ENCODE assay signal across 13 cellular contexts in genomic region chr10:61964949-61965693, GRCh38.
DNase-seq lines count a peak whose midpoint lies in the region; ATAC-seq and TF ChIP-seq lines count a peak whose summit lies in the region.
"Had no signal": no experiment of that assay in that cellular context is flagged by ENCODE, and none has a peak within 500 bp of the region (broad histone marks: within the 10 kb centered on the region; RNA-seq: fewer than 3 reads in every experiment).

No MANE protein-coding gene starts in this region.

- no peak for DNase-seq in activated CD4-positive, CD25-positive, alpha-beta regulatory T cell treated with anti-CD3 and anti-CD28 coated beads, Interleukin-2, amount 50 U/mL, for 72 hours
- DNase-seq in activated naive CD8-positive, alpha-beta T cell treated with anti-CD3 and anti-CD28 coated beads, Interleukin-2, amount 50 U/mL, for 24 hours = no peak
- DNase-seq in osteoblast (ENCODE audit: insufficient read length, low spot score, missing footprints) (no peak), endothelial cell (ENCODE audit: low spot score) (no peak), Ammon's horn (ENCODE audit: low spot score) (no peak), NCI-H526 treated with DMSO at 0.1 percent for 48 hours (lab: John Stamatoyannopoulos, UW) (no peak)
- DNase-seq: DMS53, glutamatergic neuron, left cardiac atrium, NCI-H1092 treated with DMSO at 0.1 percent for 48 hours, spleen had no signal

- H3K4me2 ChIP-seq in osteoblast (ENCODE audit: insufficient read depth, low read length) = peak overlapping the region; percentile 54

- peaks cover 30% of the 10 kb centered on the region for H3K79me2 ChIP-seq in osteoblast (ENCODE audit: insufficient read depth, low read length)

- no peak for TF ChIP-seq CTCF in osteoblast (IDR thresholded peaks at IDR 0.05; ENCODE audit: extremely low read depth, low read depth, low read length)
- TF ChIP-seq CTCF in endothelial cell (IDR thresholded peaks at IDR 0.05; ENCODE audit: unreplicated experiment) = no peak

- no peaks in the 10 kb centered on the region for H3K27me3 ChIP-seq in osteoblast (ENCODE audit: insufficient read depth, low read length)
- H3K27me3 ChIP-seq: spleen had no signal

- ATAC-seq in activated CD4-positive, CD25-positive, alpha-beta regulatory T cell treated with anti-CD3 and anti-CD28 coated beads, Interleukin-2, amount 50 U/mL, for 24 hours = peak; percentile 22 to 49
- peak; percentile 27 for ATAC-seq in HG02852 (IDR thresholded peaks at IDR 0.05; ENCODE audit: unreplicated experiment)
- peak; percentile 44 for ATAC-seq in activated naive CD8-positive, alpha-beta T cell treated with anti-CD3 and anti-CD28 coated beads, Interleukin-2, amount 50 U/mL, for 24 hours

- H3K36me3 ChIP-seq in osteoblast (ENCODE audit: insufficient read depth, low read length) = peaks cover 4% of the 10 kb centered on the region

- no peaks in the 10 kb centered on the region for H3K27me3 Mint-ChIP-seq in activated naive CD8-positive, alpha-beta T cell treated with anti-CD3 and anti-CD28 coated beads, Interleukin-2, amount 50 U/mL, for 24 hours
- no peaks in the 10 kb centered on the region for H3K27me3 Mint-ChIP-seq in endothelial cell (ENCODE audit: unreplicated experiment)

- no peak overlapping the region for H3K27ac ChIP-seq in osteoblast (ENCODE audit: low read depth, low read length)

- H3K4me3 ChIP-seq in osteoblast (ENCODE audit: insufficient read depth, low read length) = no peak overlapping the region

- H3K36me3 Mint-ChIP-seq in activated naive CD8-positive, alpha-beta T cell treated with anti-CD3 and anti-CD28 coated beads, Interleukin-2, amount 50 U/mL, for 24 hours (ENCODE audit: low read depth) = peaks cover 44% of the 10 kb centered on the region
- H3K36me3 Mint-ChIP-seq in endothelial cell (ENCODE audit: low read depth, unreplicated experiment) = no peaks in the 10 kb centered on the region

- H3K9me3 ChIP-seq in osteoblast (ENCODE audit: low read depth, low read length) = no peaks in the 10 kb centered on the region
- H3K9me3 ChIP-seq: spleen had no signal

- H2AFZ ChIP-seq in osteoblast (ENCODE audit: low read length) = no peak overlapping the region

- H3K4me1 Mint-ChIP-seq in activated naive CD8-positive, alpha-beta T cell treated with anti-CD3 and anti-CD28 coated beads, Interleukin-2, amount 50 U/mL, for 24 hours = peaks cover 87% of the 10 kb centered on the region
- no peaks in the 10 kb centered on the region for H3K4me1 Mint-ChIP-seq in endothelial cell (ENCODE audit: unreplicated experiment)

- no peak overlapping the region for H3K4me3 Mint-ChIP-seq in activated naive CD8-positive, alpha-beta T cell treated with anti-CD3 and anti-CD28 coated beads, Interleukin-2, amount 50 U/mL, for 24 hours
- H3K4me3 Mint-ChIP-seq in endothelial cell (ENCODE audit: unreplicated experiment) = no peak overlapping the region

- H3K27ac Mint-ChIP-seq in activated naive CD8-positive, alpha-beta T cell treated with anti-CD3 and anti-CD28 coated beads, Interleukin-2, amount 50 U/mL, for 24 hours = peak overlapping the region; percentile 80
- H3K27ac Mint-ChIP-seq in endothelial cell (ENCODE audit: unreplicated experiment) = no peak overlapping the region

- no peaks in the 10 kb centered on the region for H4K20me1 ChIP-seq in osteoblast (ENCODE audit: insufficient read depth, low read length)

- H3K4me1 ChIP-seq in osteoblast (ENCODE audit: insufficient read depth, low read length) = peaks cover 19% of the 10 kb centered on the region

- no peaks in the 10 kb centered on the region for H3K9me3 Mint-ChIP-seq in activated naive CD8-positive, alpha-beta T cell treated with anti-CD3 and anti-CD28 coated beads, Interleukin-2, amount 50 U/mL, for 24 hours
- H3K9me3 Mint-ChIP-seq in endothelial cell (ENCODE audit: unreplicated experiment) = no peaks in the 10 kb centered on the region
